ENCODE assay signal across 8 cellular contexts in genomic region chr1:203795382-203796222, GRCh38. TPM values are rescaled to one million over a fixed set of nuclear protein-coding genes. Genes with fewer than 3 reads are reported as not detected.
DNase-seq lines count a peak whose midpoint lies in the region; ATAC-seq, FAIRE-seq and TF ChIP-seq lines count a peak whose summit lies in the region.

TSS of gene ZBED6 (plus strand) at chr1:203795623. CDS start at chr1:203797523, 1,900 bp downstream.
TSS of gene ZC3H11A (plus strand) at chr1:203795623. CDS start at chr1:203817071, 21,448 bp downstream.

- H3K79me2 ChIP-seq in smooth muscle cell (ENCODE audit: low read depth), result peaks cover 49% of the 10 kb centered on the region

- H3K36me3 ChIP-seq in bronchial epithelial cell (ENCODE audit: control insufficient read depth, insufficient read depth, low read length) (peaks cover 6% of the 10 kb centered on the region), smooth muscle cell (ENCODE audit: low read depth) (no peaks in the 10 kb centered on the region)

- H3K27me3 ChIP-seq in bronchial epithelial cell (ENCODE audit: control insufficient read depth, insufficient read depth, low read length) (no peaks in the 10 kb centered on the region), smooth muscle cell (ENCODE audit: low read depth) (no peaks in the 10 kb centered on the region)

- peak within 1 kb of the TSS; percentile 79 for H2AFZ ChIP-seq in smooth muscle cell (ENCODE audit: low read depth)

- peaks cover 22% of the 10 kb centered on the region for H3K4me1 ChIP-seq in smooth muscle cell (ENCODE audit: low read depth)

- in situ Hi-C loops in ACHN (cut with HindIII; ENCODE audit: low pct_ligation_motif_present, low pct_unique_long_range_greater_than_20kb, low sequenced_read_pairs), result no loop called here

- TF ChIP-seq CTCF in WI38 (IDR thresholded peaks at IDR 0.05; ENCODE audit: low read depth, low read length) (no peak), bronchial epithelial cell (IDR thresholded peaks at IDR 0.05; ENCODE audit: insufficient read depth, low read length, severe bottlenecking) (no peak), smooth muscle cell (IDR thresholded peaks at IDR 0.05; ENCODE audit: borderline replicate concordance, insufficient read depth, poor library complexity, severe bottlenecking) (no peak)

- H3K9me3 ChIP-seq in smooth muscle cell (replicated peaks; ENCODE audit: low read depth), result no peaks in the 10 kb centered on the region

- H4K20me1 ChIP-seq in smooth muscle cell (ENCODE audit: low read depth), result peaks cover 45% of the 10 kb centered on the region

- peak; percentile 98 for DNase-seq in ACHN
- DNase-seq in NCI-H2227 treated with DMSO at 0.1 percent for 48 hours (lab: John Stamatoyannopoulos, UW), result peak; percentile 96
- peak; percentile 96 for DNase-seq in bronchial epithelial cell (ENCODE audit: low read depth)
- DNase-seq in iPS-NIHi11 (ENCODE audit: low spot score), result peak; percentile 98
- DNase-seq in smooth muscle cell (lab: John Stamatoyannopoulos, UW; ENCODE audit: unreplicated experiment), result peak; percentile 90

- H3K9ac ChIP-seq in smooth muscle cell (ENCODE audit: low read depth), result peak within 1 kb of the TSS; percentile 99

- peak within 1 kb of the TSS; percentile 92 for H3K4me2 ChIP-seq in smooth muscle cell

- peak within 1 kb of the TSS; percentile 76 for H3K4me3 ChIP-seq in WI38 (ENCODE audit: low read depth, low read length)
- H3K4me3 ChIP-seq in bronchial epithelial cell (ENCODE audit: low read depth, low read length), result peak within 1 kb of the TSS; percentile 75
- peak within 1 kb of the TSS; percentile 95 for H3K4me3 ChIP-seq in smooth muscle cell

- no peaks in the 10 kb centered on the region for H3F3A ChIP-seq in smooth muscle cell (ENCODE audit: low read depth)

- H3K27ac ChIP-seq in smooth muscle cell (ENCODE audit: low read depth), result peak within 1 kb of the TSS; percentile 99

- peak; percentile 7 for FAIRE-seq in bronchial epithelial cell (lab: Jason Lieb, UNC)

- ATAC-seq in GM18907 (IDR thresholded peaks at IDR 0.05; ENCODE audit: unreplicated experiment) (peak; percentile 96), HG03159 (IDR thresholded peaks at IDR 0.05; ENCODE audit: unreplicated experiment) (peak; percentile 95)

- WGBS in smooth muscle cell (ENCODE audit: low lambda C conversion rate), result under 1% methylated on average over 55 of the region's 61 CpGs

RNA-seq across cellular contexts. Expression of gene ZBED6, which starts in this region (rescaled TPM):
- total RNA-seq in bronchial epithelial cell (3.6 and 4.5 TPM in 2 replicates), smooth muscle cell (32.0 and 39.4 TPM in 2 replicates)
- polyA plus RNA-seq in smooth muscle cell, result 1.9 and 3.0 TPM in 2 replicates

RNA-seq across cellular contexts. Expression of gene ZC3H11A, which starts in this region (rescaled TPM):
- total RNA-seq in bronchial epithelial cell, result 58.2 and 78.0 TPM in 2 replicates
- total RNA-seq in smooth muscle cell, result 140 and 174 TPM in 2 replicates
- polyA plus RNA-seq in smooth muscle cell, result 28.4 and 42.2 TPM in 2 replicates

Comparison
In these comparisons a context has a peak if more than half of its experiments do, and no peak if none do; other contexts are left out.
1. Peak in every context shown above with its lines: DNase-seq, ATAC-seq, H3K4me3 ChIP-seq and H3K27ac ChIP-seq.